ENCODE assay signal across 1 cellular context in the genomic region with DNA sequence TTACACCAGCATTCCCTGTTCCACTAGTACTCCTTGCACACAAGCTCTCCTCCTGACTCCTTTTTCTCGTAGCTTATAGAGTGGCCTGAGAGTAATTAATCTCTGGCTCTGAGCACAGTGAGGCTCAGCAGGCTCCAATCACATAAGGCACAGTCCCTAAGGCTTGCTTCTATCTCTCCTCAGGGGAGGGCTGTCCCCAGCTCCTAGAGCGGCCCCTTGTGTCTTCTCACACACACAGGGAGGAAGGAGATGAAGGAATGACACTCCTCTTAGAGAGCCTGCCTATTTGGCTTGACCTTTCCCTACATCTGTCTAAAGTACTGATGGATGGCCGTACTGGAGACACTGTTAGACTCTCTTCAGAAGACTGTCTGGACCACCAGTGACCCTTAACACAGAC.
TF ChIP-seq lines count a peak whose summit lies in the region.

No MANE protein-coding gene starts in this region.

TF ChIP-seq in K562, 482 proteins besides CTCF, POLR2A, EP300 and RAD21:
- TF ChIP-seq PHF20 (IDR thresholded peaks at IDR 0.05; ENCODE audit: partially characterized antibody) (no peak), CBX8 (IDR thresholded peaks at IDR 0.05; ENCODE audit: borderline replicate concordance, extremely low read depth, low read depth, low read length, poor library complexity, severe bottlenecking) (no peak), PCBP2 (IDR thresholded peaks at IDR 0.05; ENCODE audit: low read depth, low read length, poor library complexity, severe bottlenecking) (no peak), ILF3 (IDR thresholded peaks at IDR 0.05; ENCODE audit: borderline replicate concordance) (no peak)
TF ChIP-seq in K562: peak in this region for 0.
